ENCODE assay signal across 14 cellular contexts in genomic region chr19:37998801-37999308, GRCh38.
A peak's percentile ranks its signal among the peaks of the same experiment; 100 is the strongest.
DNase-seq lines count a peak whose midpoint lies in the region; ATAC-seq and TF ChIP-seq lines count a peak whose summit lies in the region.
"Had no signal": no experiment of that assay in that cellular context is flagged by ENCODE, and none has a peak within 500 bp of the region (broad histone marks: within the 10 kb centered on the region; RNA-seq: fewer than 3 reads in every experiment).

No MANE protein-coding gene starts in this region.

- WGBS in heart left ventricle, 4 donors, result 88 to 91% (median 91%) methylated on average over 3 of the region's 3 CpGs
- 89 to 98% methylated on average over 3 of the region's 3 CpGs for WGBS in upper lobe of left lung, 2 donors

- peak overlapping the region; percentile 93 for H3K27ac Mint-ChIP-seq in chondrocyte (ENCODE audit: unreplicated experiment)
- H3K27ac Mint-ChIP-seq: immature natural killer cell had no signal

- H3K4me3 ChIP-seq in heart left ventricle (peak overlapping the region in 2 of 12 donors; percentile 5 to 6), muscle layer of duodenum (ENCODE audit: low read depth in 1 of 2, low read length in 2 of 2) (no peak overlapping the region), upper lobe of left lung (no peak overlapping the region), HAP-1 (no peak overlapping the region)
- H3K4me3 ChIP-seq: body of pancreas, gastrocnemius medialis had no signal

- H3K27ac ChIP-seq in heart left ventricle (peak overlapping the region in 9 of 12 donors; percentile 21 to 76 (median 65)), muscle layer of duodenum (ENCODE audit: low read length) (peak overlapping the region; percentile 27), upper lobe of left lung (peak overlapping the region in 3 of 4 donors; percentile 28 to 75 (median 32))
- H3K27ac ChIP-seq: VCaP had no signal

- H3K27me3 ChIP-seq in heart left ventricle (no peaks in the 10 kb centered on the region), muscle layer of duodenum (ENCODE audit: low read depth, low read length) (no peaks in the 10 kb centered on the region), upper lobe of left lung (no peaks in the 10 kb centered on the region), HAP-1 (ENCODE audit: low read depth) (no peaks in the 10 kb centered on the region)
- H3K27me3 ChIP-seq: body of pancreas, gastrocnemius medialis had no signal

- H3K4me1 ChIP-seq in heart left ventricle (peaks cover 0 to 39% (median 25%) of the 10 kb centered on the region in 12 donors), muscle layer of duodenum (ENCODE audit: control insufficient read depth in 1 of 2, insufficient read depth in 2 of 2, low read length in 2 of 2) (peaks cover 0 to 10% of the 10 kb centered on the region in 2 donors), upper lobe of left lung (peaks cover 17 to 25% (median 21%) of the 10 kb centered on the region in 4 donors), HAP-1 (peaks cover 9% of the 10 kb centered on the region)

- no peak for TF ChIP-seq EP300 in upper lobe of left lung (IDR thresholded peaks at IDR 0.05)

- no peaks in the 10 kb centered on the region for H3K36me3 ChIP-seq in heart left ventricle
- peaks cover 0 to 3% of the 10 kb centered on the region in 2 donors for H3K36me3 ChIP-seq in muscle layer of duodenum (ENCODE audit: control insufficient read depth in 1 of 2, insufficient read depth in 2 of 2, low read length in 2 of 2)
- no peaks in the 10 kb centered on the region for H3K36me3 ChIP-seq in upper lobe of left lung
- H3K36me3 ChIP-seq in HAP-1 (replicated peaks), result no peaks in the 10 kb centered on the region
- H3K36me3 ChIP-seq: gastrocnemius medialis had no signal

- ATAC-seq in heart left ventricle (no peak), left ventricle myocardium superior (no peak), upper lobe of left lung (ENCODE audit: low FRiP score in 2 of 2) (no peak), HG03175 (IDR thresholded peaks at IDR 0.05; ENCODE audit: unreplicated experiment) (no peak), HG03571 (IDR thresholded peaks at IDR 0.05; ENCODE audit: unreplicated experiment) (no peak)
- ATAC-seq: body of pancreas had no signal

- H3K36me3 Mint-ChIP-seq in chondrocyte (ENCODE audit: low read depth), result peaks cover 3% of the 10 kb centered on the region
- H3K36me3 Mint-ChIP-seq: immature natural killer cell had no signal

- H3K27me3 Mint-ChIP-seq in chondrocyte (ENCODE audit: low read depth), result no peaks in the 10 kb centered on the region

- H3K9me3 ChIP-seq in heart left ventricle (no peaks in the 10 kb centered on the region), muscle layer of duodenum (ENCODE audit: control insufficient read depth in 1 of 2, low read length in 2 of 2) (no peaks in the 10 kb centered on the region), upper lobe of left lung (no peaks in the 10 kb centered on the region), HAP-1 (no peaks in the 10 kb centered on the region)
- H3K9me3 ChIP-seq: body of pancreas, gastrocnemius medialis had no signal

- DNase-seq in heart left ventricle, result no peak
- no peak for DNase-seq in left ventricle myocardium superior
- DNase-seq in chondrocyte (ENCODE audit: low spot score), result no peak
- no peak for DNase-seq in upper lobe of left lung
- no peak for DNase-seq in HAP-1 (ENCODE audit: low spot score in 2 of 2)
- DNase-seq: activated CD8-positive, alpha-beta memory T cell treated with anti-CD3 and anti-CD28 coated beads for 24 hours; effector CD4-positive, alpha-beta T cell; immature natural killer cell had no signal

- in situ Hi-C loops in HAP-1 (cut with MboI; ENCODE audit: low sequenced_read_pairs), result no loop called here

- intact Hi-C loops in heart left ventricle (cut with DNase I), result no loop called here
- intact Hi-C loops in left ventricle myocardium superior (cut with micrococcal nuclease), result no loop called here

- TF ChIP-seq CTCF in heart left ventricle (IDR thresholded peaks at IDR 0.05) (no peak), chondrocyte (IDR thresholded peaks at IDR 0.05) (no peak), upper lobe of left lung (IDR thresholded peaks at IDR 0.05) (no peak)

- TF ChIP-seq POLR2A in heart left ventricle (IDR thresholded peaks at IDR 0.05), result no peak
- no peak for TF ChIP-seq POLR2A in upper lobe of left lung (IDR thresholded peaks at IDR 0.05)

- no peaks in the 10 kb centered on the region for H3K9me3 Mint-ChIP-seq in chondrocyte (ENCODE audit: low read depth)
- H3K9me3 Mint-ChIP-seq: immature natural killer cell had no signal

- H3K4me3 Mint-ChIP-seq in chondrocyte (ENCODE audit: unreplicated experiment), result peak overlapping the region; percentile 46
- H3K4me3 Mint-ChIP-seq: immature natural killer cell had no signal

- peaks cover 29% of the 10 kb centered on the region for H3K4me1 Mint-ChIP-seq in chondrocyte (ENCODE audit: low read depth)
